9 cellular contexts compared by ENCODE assay signal in genomic region chr3:58463942-58464271, GRCh38. TPM values are rescaled to one million over a fixed set of nuclear protein-coding genes. Genes with fewer than 3 reads are reported as not detected.
DNase-seq lines count a peak whose midpoint lies in the region; ATAC-seq, FAIRE-seq and TF ChIP-seq lines count a peak whose summit lies in the region.
"Had no signal": no experiment of that assay in that cellular context is flagged by ENCODE, and none has a peak within 500 bp of the region (broad histone marks: within the 10 kb centered on the region; RNA-seq: fewer than 3 reads in every experiment).

No MANE protein-coding gene starts in this region.

- intact Hi-C loops in breast epithelium (cut with DNase I; ENCODE audit: low total_unique reads), result no loop called here
- intact Hi-C loops in MCF 10A (cut with micrococcal nuclease), result loop anchor here (1.0 kb wide), 3 partner anchors 28 to 68 kb away; partner anchors contain the start of gene KCTD6
- intact Hi-C loops in vagina (cut with DNase I), result no loop called here

- no peak overlapping the region for H3K27ac Mint-ChIP-seq in MCF 10A (ENCODE audit: low read depth, unreplicated experiment)
- peak overlapping the region; percentile 18 for H3K27ac Mint-ChIP-seq in activated naive CD8-positive, alpha-beta T cell treated with anti-CD3 and anti-CD28 coated beads, Interleukin-2, amount 50 U/mL, for 24 hours
- no peak overlapping the region for H3K27ac Mint-ChIP-seq in memory B cell

- H3K36me3 Mint-ChIP-seq in MCF 10A (ENCODE audit: insufficient read depth, unreplicated experiment) (peaks cover 6% of the 10 kb centered on the region), memory B cell (no peaks in the 10 kb centered on the region)
- H3K36me3 Mint-ChIP-seq in activated naive CD8-positive, alpha-beta T cell treated with anti-CD3 and anti-CD28 coated beads, Interleukin-2, amount 50 U/mL, for 24 hours (ENCODE audit: low read depth), result no peaks in the 10 kb centered on the region

- H3K4me1 ChIP-seq in breast epithelium, result no peaks in the 10 kb centered on the region
- peaks cover 15% of the 10 kb centered on the region for H3K4me1 ChIP-seq in vagina

- H3K9me3 Mint-ChIP-seq in MCF 10A (ENCODE audit: unreplicated experiment) (no peaks in the 10 kb centered on the region), memory B cell (no peaks in the 10 kb centered on the region)
- H3K9me3 Mint-ChIP-seq in activated naive CD8-positive, alpha-beta T cell treated with anti-CD3 and anti-CD28 coated beads, Interleukin-2, amount 50 U/mL, for 24 hours, result no peaks in the 10 kb centered on the region

- BruUV-seq in MCF 10A (replicated peaks; lab: Mats Ljungman, UMichigan), result no TSS peak

- no peaks in the 10 kb centered on the region for H3K27me3 ChIP-seq in breast epithelium
- no peaks in the 10 kb centered on the region for H3K27me3 ChIP-seq in vagina

- H3K4me3 ChIP-seq in breast epithelium, result peak overlapping the region in 2 of 3 donors; percentile 33 to 47
- H3K4me3 ChIP-seq in vagina, result peak overlapping the region; percentile 28 to 33
- H3K4me3 ChIP-seq: prostate gland had no signal

- H3K9me3 ChIP-seq in breast epithelium, result no peaks in the 10 kb centered on the region
- no peaks in the 10 kb centered on the region for H3K9me3 ChIP-seq in vagina
- H3K9me3 ChIP-seq: prostate gland had no signal

- H3K36me3 ChIP-seq in breast epithelium (no peaks in the 10 kb centered on the region), vagina (no peaks in the 10 kb centered on the region)
- H3K36me3 ChIP-seq: prostate gland had no signal

- H3K4me3 Mint-ChIP-seq in MCF 10A (ENCODE audit: unreplicated experiment) (no peak overlapping the region), memory B cell (peak overlapping the region; percentile 27)
- H3K4me3 Mint-ChIP-seq in activated naive CD8-positive, alpha-beta T cell treated with anti-CD3 and anti-CD28 coated beads, Interleukin-2, amount 50 U/mL, for 24 hours, result no peak overlapping the region

- H3K4me1 Mint-ChIP-seq in MCF 10A (ENCODE audit: insufficient read depth, unreplicated experiment) (peaks cover 20% of the 10 kb centered on the region), memory B cell (peaks cover 5% of the 10 kb centered on the region)
- peaks cover 18% of the 10 kb centered on the region for H3K4me1 Mint-ChIP-seq in activated naive CD8-positive, alpha-beta T cell treated with anti-CD3 and anti-CD28 coated beads, Interleukin-2, amount 50 U/mL, for 24 hours

- POLR2A ChIA-PET in MCF 10A (lab: Yijun Ruan, JAX), result interaction anchor here (0.6 to 2.4 kb wide), 10 partner anchors 8 to 203 kb away, joined by 3 to 9 read pairs (median 4); partner anchors contain the start of genes KCTD6 and PDHB

- peak overlapping the region; percentile 10 to 40 for H3K27ac ChIP-seq in breast epithelium
- no peak overlapping the region for H3K27ac ChIP-seq in vagina
- H3K27ac ChIP-seq: prostate gland had no signal

- no peak for TF ChIP-seq CTCF in breast epithelium (IDR thresholded peaks at IDR 0.05)
- TF ChIP-seq CTCF in MCF 10A (IDR thresholded peaks at IDR 0.05; ENCODE audit: unreplicated experiment), result no peak
- TF ChIP-seq CTCF in vagina (IDR thresholded peaks at IDR 0.05), result no peak

- H3K27me3 Mint-ChIP-seq in MCF 10A (ENCODE audit: insufficient read depth, unreplicated experiment) (no peaks in the 10 kb centered on the region), memory B cell (no peaks in the 10 kb centered on the region)
- H3K27me3 Mint-ChIP-seq in activated naive CD8-positive, alpha-beta T cell treated with anti-CD3 and anti-CD28 coated beads, Interleukin-2, amount 50 U/mL, for 24 hours, result no peaks in the 10 kb centered on the region

- DNase-seq in breast epithelium (ENCODE audit: low spot score in 2 of 2), result no peak
- DNase-seq in MCF 10A (ENCODE audit: unreplicated experiment), result no peak
- DNase-seq in activated naive CD8-positive, alpha-beta T cell treated with anti-CD3 and anti-CD28 coated beads, Interleukin-2, amount 50 U/mL, for 24 hours, result no peak
- no peak for DNase-seq in memory B cell (ENCODE audit: low spot score in 2 of 2)
- DNase-seq in vagina (ENCODE audit: extremely low spot score in 2 of 2), result no peak
- no peak for DNase-seq in GM12891 (ENCODE audit: insufficient read length, low spot score)

- no peak for ATAC-seq in activated naive CD8-positive, alpha-beta T cell treated with anti-CD3 and anti-CD28 coated beads, Interleukin-2, amount 50 U/mL, for 24 hours
- no peak for ATAC-seq in memory B cell (ENCODE audit: low read depth)
- ATAC-seq in HG02642 (IDR thresholded peaks at IDR 0.05; ENCODE audit: poor library complexity, unreplicated experiment), result no peak
- no peak for ATAC-seq in HG03039 (IDR thresholded peaks at IDR 0.05; ENCODE audit: unreplicated experiment)

- CTCF ChIA-PET in MCF 10A (lab: Yijun Ruan, JAX), result interaction anchor here (0.5 to 2.5 kb wide), 27 partner anchors 9 to 1366 kb away, joined by 3 to 31 read pairs (median 4); partner anchors contain the start of gene KCTD6

- no peak for FAIRE-seq in GM12891 (lab: Jason Lieb, UNC)

- TF ChIP-seq POLR2A in breast epithelium (IDR thresholded peaks at IDR 0.05) (no peak), vagina (IDR thresholded peaks at IDR 0.05) (no peak), GM12891 (IDR thresholded peaks at IDR 0.05; ENCODE audit: low read depth, low read length) (no peak)

TF ChIP-seq in GM12891, 5 proteins besides CTCF, POLR2A, EP300 and RAD21:
- no peak for TF ChIP-seq SPI1 (IDR thresholded peaks at IDR 0.05; ENCODE audit: low read depth, low read length)
- no peak for TF ChIP-seq TAF1 (IDR thresholded peaks at IDR 0.05; ENCODE audit: low read depth, low read length)
- TF ChIP-seq POLR2AphosphoS5 (IDR thresholded peaks at IDR 0.05; ENCODE audit: low read depth, low read length), result no peak
- no peak for TF ChIP-seq POU2F2 (IDR thresholded peaks at IDR 0.05; ENCODE audit: low read depth, low read length)
- TF ChIP-seq PAX5 (IDR thresholded peaks at IDR 0.05; ENCODE audit: insufficient read depth, low read length, severe bottlenecking), result no peak

RNA-seq across cellular contexts. Expression of gene KCTD6, which starts 28.0 kb away (rescaled TPM):
- total RNA-seq in breast epithelium, result 10 to 100 TPM; 15.4 to 30.7 (median 16.3) TPM
- 9.9 and 10.6 TPM in 2 replicates for total RNA-seq in MCF 10A (2022)
- total RNA-seq in vagina, result 19.6 TPM
- 2.3 TPM for polyA plus RNA-seq in GM12891 (2012; ENCODE audit: low read depth, missing spikeins)

RNA-seq across cellular contexts. Expression of gene PDHB, which starts 30.3 kb away (rescaled TPM):
- total RNA-seq in breast epithelium (10 to 100 TPM; 56.0 to 68.2 (median 57.1) TPM), MCF 10A (2022) (52.2 and 62.2 TPM in 2 replicates), vagina (76.1 TPM)
- 61.4 TPM for polyA plus RNA-seq in GM12891 (2012; ENCODE audit: low read depth, missing spikeins)
